Comparison of ENCODE assay signal across 8 cellular contexts in genomic region chr4:742742-743311, GRCh38. TPM values are rescaled to one million over a fixed set of nuclear protein-coding genes. Genes with fewer than 3 reads are reported as not detected.
DNase-seq lines count a peak whose midpoint lies in the region; ATAC-seq and TF ChIP-seq lines count a peak whose summit lies in the region.

No MANE protein-coding gene starts in this region.

- H3K27me3 ChIP-seq in H7 (ENCODE audit: control insufficient read depth, insufficient read depth, low read length) (no peaks in the 10 kb centered on the region), OCI-LY1 (ENCODE audit: insufficient read depth, low read length) (no peaks in the 10 kb centered on the region), fibroblast of lung (ENCODE audit: control insufficient read depth, insufficient read depth, low read length) (no peaks in the 10 kb centered on the region), tibial nerve (no peaks in the 10 kb centered on the region)

- peaks cover 19% of the 10 kb centered on the region for H3K36me3 Mint-ChIP-seq in osteocyte (ENCODE audit: unreplicated experiment)

- no peak for TF ChIP-seq POLR2A in tibial nerve (IDR thresholded peaks at IDR 0.05)

- no peak overlapping the region for H2AFZ ChIP-seq in OCI-LY1 (ENCODE audit: low read length)
- H2AFZ ChIP-seq in fibroblast of lung (ENCODE audit: low read length), result no peak overlapping the region

- H3K9me2 ChIP-seq in OCI-LY1 (ENCODE audit: low read depth, low read length), result no peaks in the 10 kb centered on the region

- no peaks in the 10 kb centered on the region for H3K27me3 Mint-ChIP-seq in osteocyte (ENCODE audit: unreplicated experiment)

- no peak for TF ChIP-seq EP300 in tibial nerve (IDR thresholded peaks at IDR 0.05)

- H3K4me1 Mint-ChIP-seq in osteocyte (ENCODE audit: unreplicated experiment), result peaks cover 28% of the 10 kb centered on the region

- DNase-seq in Caki2 (ENCODE audit: low read depth) (peak; percentile 33), H7 (peak; percentile 97), activated T-cell treated with anti-CD3 and anti-CD28 coated beads for 24 hours (ENCODE audit: low read depth) (peak; percentile 72), fibroblast of lung (ENCODE audit: low read depth in 2 of 2) (peak in 1 of 2 donors; percentile 45), osteocyte (ENCODE audit: extremely low spot score, unreplicated experiment) (peak; percentile 90), tibial nerve (ENCODE audit: low spot score in 2 of 2) (peak; percentile 53 to 55)

- WGBS in tibial nerve, 2 donors, result 79 to 98% methylated on average over 17 to 23 of the region's 26 CpGs

- H3K4me3 ChIP-seq in H7 (ENCODE audit: insufficient read depth, low read depth, low read length) (no peak overlapping the region), OCI-LY1 (ENCODE audit: low read depth, low read length, poor library complexity, severe bottlenecking) (no peak overlapping the region), fibroblast of lung (replicated peaks in 1 of 4; ENCODE audit: control extremely low read depth in 1 of 4, insufficient read depth in 1 of 4, low read depth in 3 of 4, low read length in 4 of 4) (no peak overlapping the region), tibial nerve (no peak overlapping the region)

- no peak for ATAC-seq in GM19328 (IDR thresholded peaks at IDR 0.05; ENCODE audit: unreplicated experiment)

- H4K20me1 ChIP-seq in OCI-LY1 (ENCODE audit: insufficient read depth, low read length) (no peaks in the 10 kb centered on the region), fibroblast of lung (ENCODE audit: control insufficient read depth, extremely low read depth, insufficient read depth, low read length) (no peaks in the 10 kb centered on the region)

- TF ChIP-seq CTCF in OCI-LY1 (IDR thresholded peaks at IDR 0.05; ENCODE audit: low read length) (peak; percentile 69), fibroblast of lung (conservative IDR thresholded peaks at IDR 0.05 in 1 of 2, IDR thresholded peaks at IDR 0.05 in 1 of 2; ENCODE audit: low read depth in 1 of 2, low read length in 2 of 2) (peak; percentile 71 to 73), osteocyte (IDR thresholded peaks at IDR 0.05) (peak; percentile 90), tibial nerve (IDR thresholded peaks at IDR 0.05) (peak; percentile 74 to 89 (median 84))

- H3K9ac ChIP-seq in OCI-LY1 (ENCODE audit: low read length), result no peak overlapping the region
- H3K9ac ChIP-seq in fibroblast of lung (ENCODE audit: insufficient read depth, low read length), result no peak overlapping the region

- peaks cover 9% of the 10 kb centered on the region for H3K36me3 ChIP-seq in H7 (replicated peaks; ENCODE audit: control insufficient read depth, insufficient read depth, low read length)
- peaks cover 11% of the 10 kb centered on the region for H3K36me3 ChIP-seq in OCI-LY1 (ENCODE audit: insufficient read depth, low read length)
- peaks cover 13% of the 10 kb centered on the region for H3K36me3 ChIP-seq in fibroblast of lung (ENCODE audit: control insufficient read depth, insufficient read depth, low read length)
- H3K36me3 ChIP-seq in tibial nerve, result peaks cover 0 to 69% (median 0%) of the 10 kb centered on the region in 3 donors

- H3K4me1 ChIP-seq in OCI-LY1 (ENCODE audit: insufficient read depth, low read length, severe bottlenecking), result no peaks in the 10 kb centered on the region
- H3K4me1 ChIP-seq in fibroblast of lung (ENCODE audit: control insufficient read depth, extremely low read depth, insufficient read depth, low read length), result no peaks in the 10 kb centered on the region
- H3K4me1 ChIP-seq in tibial nerve, result peaks cover 0 to 7% (median 0%) of the 10 kb centered on the region in 4 donors

- H3K9me3 ChIP-seq in OCI-LY1 (ENCODE audit: low read length) (no peaks in the 10 kb centered on the region), fibroblast of lung (ENCODE audit: control insufficient read depth, insufficient read depth, low read depth, low read length) (no peaks in the 10 kb centered on the region), tibial nerve (no peaks in the 10 kb centered on the region)

- no peaks in the 10 kb centered on the region for H3K9me3 Mint-ChIP-seq in osteocyte (ENCODE audit: unreplicated experiment)

- H3K79me2 ChIP-seq in OCI-LY1 (ENCODE audit: insufficient read depth, low read length) (no peaks in the 10 kb centered on the region), fibroblast of lung (ENCODE audit: control insufficient read depth, insufficient read depth, low read length) (no peaks in the 10 kb centered on the region)

- H3K4me2 ChIP-seq in OCI-LY1 (ENCODE audit: low read length), result no peak overlapping the region
- no peak overlapping the region for H3K4me2 ChIP-seq in fibroblast of lung (ENCODE audit: extremely low read depth, insufficient read depth, low read length)

- H3K27ac Mint-ChIP-seq in osteocyte (ENCODE audit: unreplicated experiment), result peak overlapping the region; percentile 65

- H3F3A ChIP-seq in OCI-LY1 (ENCODE audit: insufficient read depth, low read length), result no peaks in the 10 kb centered on the region

- H3K27ac ChIP-seq in OCI-LY1 (ENCODE audit: low read depth, low read length, poor library complexity, severe bottlenecking) (no peak overlapping the region), fibroblast of lung (ENCODE audit: insufficient read depth, low read length) (no peak overlapping the region), tibial nerve (no peak overlapping the region)

- no peak overlapping the region for H3K4me3 Mint-ChIP-seq in osteocyte (ENCODE audit: unreplicated experiment)

- in situ Hi-C loops in Caki2 (cut with HindIII; ENCODE audit: low pct_unique_long_range_greater_than_20kb, low sequenced_read_pairs), result no loop called here

RNA-seq across cellular contexts. Expression of gene PCGF3, which starts 37.2 kb away (rescaled TPM):
- 21.3 and 27.2 TPM in 2 replicates for total RNA-seq in Caki2 (2014; rRNA removed; shearing (Covaris generic); ENCODE audit: low replicate concordance)
- 53.6 and 57.9 TPM in 2 replicates for total RNA-seq in H7 (2014; rRNA removed; shearing (Covaris generic))
- total RNA-seq in fibroblast of lung (27.1 and 30.0 TPM in 2 replicates), osteocyte (69.8 and 70.0 TPM in 2 replicates), tibial nerve (100 to 1,000 TPM in 2 of 4 donors, 10 to 100 TPM in 2; 54.8 to 123 (median 90.5) TPM)
- polyA plus RNA-seq in fibroblast of lung, result 24.8 and 25.6 TPM in 2 replicates
- 21.9 and 25.8 TPM in 2 replicates for polyA plus RNA-seq in fibroblast of lung (2012)
- 42.8 and 80.2 TPM in 2 replicates for polyA minus RNA-seq in fibroblast of lung (ENCODE audit: low replicate concordance)

RNA-seq across cellular contexts. Expression of gene SLC49A3, which starts 53.9 kb away (rescaled TPM):
- total RNA-seq in Caki2 (2014; rRNA removed; shearing (Covaris generic); ENCODE audit: low replicate concordance), result not detected in 2 replicates
- total RNA-seq in H7 (2014; rRNA removed; shearing (Covaris generic)), result 2.0 and 4.1 TPM in 2 replicates
- total RNA-seq in fibroblast of lung (3.9 and 5.1 TPM in 2 replicates), osteocyte (0.31 and 0.67 TPM in 2 replicates), tibial nerve (10 to 100 TPM in 3 of 4 donors, 1 to 10 TPM in 1; 5.9 to 18.0 (median 14.3) TPM)
- 0.42 and 0.62 TPM in 2 replicates for polyA plus RNA-seq in fibroblast of lung
- 0.99 and 1.1 TPM in 2 replicates for polyA plus RNA-seq in fibroblast of lung (2012)
- polyA minus RNA-seq in fibroblast of lung (ENCODE audit: low replicate concordance), result 0.30 and 0.35 TPM in 2 replicates
